ENCODE assay signal across 1 cellular context in the genomic region with DNA sequence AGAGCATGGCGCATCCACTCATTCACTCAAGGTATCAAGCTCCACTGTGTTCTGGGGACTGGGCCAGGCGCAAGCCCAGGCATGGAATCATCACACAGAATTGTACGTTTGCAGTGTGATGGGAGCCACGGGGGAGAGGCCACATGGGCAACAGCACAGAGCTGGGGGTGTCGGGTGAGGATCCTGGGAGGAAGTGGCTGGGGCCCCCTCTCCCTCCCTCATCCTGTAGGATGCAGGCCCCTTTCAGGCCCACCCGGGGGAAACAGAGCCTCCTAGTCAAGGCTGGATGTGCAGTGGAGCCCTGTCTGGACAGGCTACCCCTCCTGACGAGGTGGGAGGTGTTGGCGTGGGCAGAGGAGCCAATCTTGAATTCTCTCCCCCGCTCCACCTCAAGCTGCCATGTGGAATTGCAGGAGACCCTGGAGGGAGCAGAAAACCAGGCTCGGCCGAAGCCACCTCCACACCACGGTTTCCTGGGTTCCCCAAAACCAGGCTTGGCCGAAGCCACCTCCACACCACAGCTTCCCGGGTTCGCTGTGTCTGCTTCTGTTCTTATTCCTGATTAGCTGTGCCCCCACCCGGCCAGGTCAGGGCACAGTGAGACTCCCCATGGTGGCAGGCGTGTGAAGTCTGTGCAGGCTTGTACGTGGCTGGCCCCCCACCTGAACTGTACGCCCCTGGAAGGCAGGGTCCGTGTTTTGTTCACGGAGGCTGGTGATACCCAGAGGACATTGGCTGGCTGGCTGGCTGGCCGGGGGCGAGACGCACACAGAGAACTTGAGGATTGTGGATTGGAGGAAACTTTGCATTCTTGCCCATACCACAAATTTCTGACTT.
TF ChIP-seq lines count a peak whose summit lies in the region.

No MANE protein-coding gene starts in this region.

TF ChIP-seq in IMR-90, 13 proteins besides CTCF, POLR2A, EP300 and RAD21:
- TF ChIP-seq SMC3 (IDR thresholded peaks at IDR 0.05; ENCODE audit: low read depth, low read length), result no peak
- no peak for TF ChIP-seq MXI1 (IDR thresholded peaks at IDR 0.05; ENCODE audit: borderline replicate concordance, low read depth, low read length)
- no peak for TF ChIP-seq CHD1 (IDR thresholded peaks at IDR 0.05; ENCODE audit: low read depth, low read length)
- TF ChIP-seq, protein P1, sequence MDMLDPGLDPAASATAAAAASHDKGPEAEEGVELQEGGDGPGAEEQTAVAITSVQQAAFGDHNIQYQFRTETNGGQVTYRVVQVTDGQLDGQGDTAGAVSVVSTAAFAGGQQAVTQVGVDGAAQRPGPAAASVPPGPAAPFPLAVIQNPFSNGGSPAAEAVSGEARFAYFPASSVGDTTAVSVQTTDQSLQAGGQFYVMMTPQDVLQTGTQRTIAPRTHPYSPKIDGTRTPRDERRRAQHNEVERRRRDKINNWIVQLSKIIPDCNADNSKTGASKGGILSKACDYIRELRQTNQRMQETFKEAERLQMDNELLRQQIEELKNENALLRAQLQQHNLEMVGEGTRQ (IDR thresholded peaks at IDR 0.05; ENCODE audit: low read depth, low read length), result no peak
- no peak for TF ChIP-seq FOS (IDR thresholded peaks at IDR 0.05; ENCODE audit: low read depth, low read length)
- TF ChIP-seq, protein P2, sequence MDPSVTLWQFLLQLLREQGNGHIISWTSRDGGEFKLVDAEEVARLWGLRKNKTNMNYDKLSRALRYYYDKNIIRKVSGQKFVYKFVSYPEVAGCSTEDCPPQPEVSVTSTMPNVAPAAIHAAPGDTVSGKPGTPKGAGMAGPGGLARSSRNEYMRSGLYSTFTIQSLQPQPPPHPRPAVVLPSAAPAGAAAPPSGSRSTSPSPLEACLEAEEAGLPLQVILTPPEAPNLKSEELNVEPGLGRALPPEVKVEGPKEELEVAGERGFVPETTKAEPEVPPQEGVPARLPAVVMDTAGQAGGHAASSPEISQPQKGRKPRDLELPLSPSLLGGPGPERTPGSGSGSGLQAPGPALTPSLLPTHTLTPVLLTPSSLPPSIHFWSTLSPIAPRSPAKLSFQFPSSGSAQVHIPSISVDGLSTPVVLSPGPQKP (IDR thresholded peaks at IDR 0.05; ENCODE audit: borderline replicate concordance, low read depth, low read length), result no peak
- no peak for TF ChIP-seq NFE2L2 (IDR thresholded peaks at IDR 0.05; ENCODE audit: low read depth, low read length)
TF ChIP-seq in IMR-90: peak in this region for 0.
